In genomic region chr6:146944077-146944476, GRCh38 we compare ENCODE assay signal across 30 cellular contexts.
"Had no signal": no experiment of that assay in that cellular context is flagged by ENCODE, and none has a peak within 500 bp of the region (broad histone marks: within the 10 kb centered on the region; RNA-seq: fewer than 3 reads in every experiment).

No MANE protein-coding gene starts in this region.

- DNase-seq: activated B cell treated with CpG ODN at 0.5 μM for 24 hours; activated CD4-positive, alpha-beta T cell treated with anti-CD3 and anti-CD28 coated beads for 4 hours; activated CD4-positive, alpha-beta T cell treated with anti-CD3 and anti-CD28 coated beads, Interleukin-2, amount 10 ng/mL, durations not matched to agents 24 days and 14 days; activated CD4-positive, alpha-beta T cell treated with anti-CD3 and anti-CD28 coated beads, Interleukin-2, amount 50 U/mL, for 1 hour; activated CD4-positive, alpha-beta T cell treated with anti-CD3 and anti-CD28 coated beads, Interleukin-2, amount 50 U/mL, for 4 hours; activated CD4-positive, CD25-positive, alpha-beta regulatory T cell treated with anti-CD3 and anti-CD28 coated beads, Interleukin-2, amount 50 U/mL, for 72 hours; activated CD8-positive, alpha-beta memory T cell treated with anti-CD3 and anti-CD28 coated beads, Interleukin-2, amount 50 U/mL, for 4 hours; activated CD8-positive, alpha-beta T cell treated with anti-CD3 and anti-CD28 coated beads for 36 hours; activated effector memory CD4-positive, alpha-beta T cell treated with anti-CD3 and anti-CD28 coated beads, Interleukin-2, amount 50 U/mL, for 16 hours; activated gamma-delta T cell treated with Interleukin-2 at 50 U/mL for 16 hours; activated naive CD4-positive, alpha-beta T cell; activated naive CD4-positive, alpha-beta T cell treated with anti-CD3 and anti-CD28 coated beads, Interleukin-2, amount 50 U/mL, for 16 hours; activated naive CD8-positive, alpha-beta T cell treated with anti-CD3 and anti-CD28 coated beads for 36 hours; activated T-cell treated with anti-CD3 and anti-CD28 coated beads for 4 hours; activated T-cell treated with anti-CD3 and anti-CD28 coated beads, Interleukin-2, amount 50 U/mL, for 1 hour; activated T-cell treated with anti-CD3 and anti-CD28 coated beads, Interleukin-2, amount 50 U/mL, for 4 hours; adrenal gland; amniotic stem cell; aorta; body of pancreas; brain microvascular endothelial cell; central memory CD4-positive, alpha-beta T cell; T-helper 1 cell; T-helper 2 cell; T-helper 9 cell had no signal

- FAIRE-seq: astrocyte had no signal

- H3K4me3 ChIP-seq: adrenal gland, body of pancreas, breast epithelium had no signal

- H3K27ac ChIP-seq: adrenal gland, body of pancreas, brain microvascular endothelial cell, breast epithelium, VCaP had no signal

- ATAC-seq: activated CD8-positive, alpha-beta T cell treated with anti-CD3 and anti-CD28 coated beads for 36 hours; activated naive CD4-positive, alpha-beta T cell treated with anti-CD3 and anti-CD28 coated beads, Interleukin-2, amount 50 U/mL, for 72 hours; activated T-cell treated with anti-CD3 and anti-CD28 coated beads, Interleukin-2, amount 50 U/mL, for 4 hours; activated T-helper 17 cell treated with anti-CD3 and anti-CD28 coated beads, Interleukin-2, amount 50 U/mL, for 72 hours; body of pancreas had no signal

- H3K27me3 ChIP-seq: adrenal gland, body of pancreas, brain microvascular endothelial cell, breast epithelium had no signal

- H3K36me3 ChIP-seq: adrenal gland, brain microvascular endothelial cell, breast epithelium had no signal

- H3K4me1 ChIP-seq: adrenal gland, body of pancreas, breast epithelium had no signal

- H3K9me3 ChIP-seq: adrenal gland, body of pancreas had no signal
